ENCODE assay signal across 8 cellular contexts in genomic region chr17:79840204-79840988, GRCh38. TPM values are rescaled to one million over a fixed set of nuclear protein-coding genes. Genes with fewer than 3 reads are reported as not detected.
DNase-seq lines count a peak whose midpoint lies in the region; ATAC-seq, FAIRE-seq and TF ChIP-seq lines count a peak whose summit lies in the region.

No MANE protein-coding gene starts in this region.

- H3K4me2 ChIP-seq in MM.1S (ENCODE audit: low read depth, low read length) (peak overlapping the region; percentile 81), keratinocyte (ENCODE audit: control insufficient read depth, extremely low read depth, insufficient read depth, low read depth, low read length) (peak overlapping the region; percentile 56)

- H2AFZ ChIP-seq in MM.1S (ENCODE audit: low read length): peak overlapping the region; percentile 84; the same call in 1 of the 2 replicates
- H2AFZ ChIP-seq in keratinocyte (ENCODE audit: control insufficient read depth, low read length): no peak overlapping the region

- H3K36me3 Mint-ChIP-seq in Calu3 (ENCODE audit: insufficient read depth, unreplicated experiment): peaks cover 67% of the 10 kb centered on the region

- H3K4me1 Mint-ChIP-seq in Calu3 (ENCODE audit: low read depth, unreplicated experiment): peaks cover 10% of the 10 kb centered on the region

- peaks cover 38% of the 10 kb centered on the region for H3K27me3 Mint-ChIP-seq in Calu3 (ENCODE audit: unreplicated experiment)

- H3K4me1 ChIP-seq in MM.1S (ENCODE audit: low read length): peaks cover 9% of the 10 kb centered on the region; the same call in 1 of the 2 replicates
- H3K4me1 ChIP-seq in keratinocyte (ENCODE audit: control insufficient read depth, extremely low read depth, insufficient read depth, low read length): peaks cover 39% of the 10 kb centered on the region

- DNase-seq in Calu3 (no peak), MM.1S (no peak), astrocyte of the cerebellum (ENCODE audit: low read depth) (no peak), keratinocyte (ENCODE audit: low read depth, low spot score) (no peak), GDM1 (lab: John Stamatoyannopoulos, UW) (no peak)
- DNase-seq in stimulated activated naive CD4-positive, alpha-beta T cell treated with Interleukin-2 at 50 U/mL for 16 hours (lab: John Stamatoyannopoulos, UW): peak; percentile 11

- dilution Hi-C loops in keratinocyte (cut with MboI; ENCODE audit: extremely low pct_ligation_motif_present, low sequenced_read_pairs): no loop called here

- peaks cover 8% of the 10 kb centered on the region for H3F3A ChIP-seq in MM.1S (ENCODE audit: insufficient read depth, low read length)

- H3K27ac ChIP-seq in MM.1S (ENCODE audit: low read length) (no peak overlapping the region), keratinocyte (ENCODE audit: control insufficient read depth, insufficient read depth, low read length) (no peak overlapping the region)

- in situ Hi-C loops in astrocyte of the cerebellum (cut with HindIII; ENCODE audit: low sequenced_read_pairs): no loop called here

- no peaks in the 10 kb centered on the region for H3K9me2 ChIP-seq in MM.1S (replicated peaks; ENCODE audit: insufficient read depth, low read length)

- ATAC-seq in HG02623 (IDR thresholded peaks at IDR 0.05; ENCODE audit: unreplicated experiment) (no peak), HG02759 (IDR thresholded peaks at IDR 0.05; ENCODE audit: unreplicated experiment) (no peak)

- peak overlapping the region; percentile 65; the same call in 1 of the 2 replicates for H3K4me3 ChIP-seq in MM.1S (ENCODE audit: low read length)
- no peak overlapping the region for H3K4me3 ChIP-seq in astrocyte of the cerebellum (ENCODE audit: low read depth, low read length)
- H3K4me3 ChIP-seq in keratinocyte (ENCODE audit: control insufficient read depth in 2 of 3, extremely low read depth in 1 of 3, insufficient read depth in 2 of 3, low read depth in 1 of 3, low read length in 3 of 3): peak overlapping the region in 2 of 3 experiments; percentile 34 to 57

- intact Hi-C loops in Calu3 (cut with micrococcal nuclease; ENCODE audit: unreplicated experiment): no loop called here

- H4K20me1 ChIP-seq in MM.1S (ENCODE audit: insufficient read depth, low read length) (peaks cover 3% of the 10 kb centered on the region; the same call in 1 of the 2 replicates), keratinocyte (ENCODE audit: control insufficient read depth, extremely low read depth, insufficient read depth, low read length) (peaks cover 3% of the 10 kb centered on the region)

- no TSS peak for BruUV-seq in Calu3 (replicated peaks; lab: Mats Ljungman, UMichigan)

- H3K79me2 ChIP-seq in MM.1S (ENCODE audit: low read length) (peaks cover 18% of the 10 kb centered on the region), keratinocyte (ENCODE audit: control insufficient read depth, insufficient read depth, low read length) (peaks cover 7% of the 10 kb centered on the region)

- peak overlapping the region; percentile 80 for H3K27ac Mint-ChIP-seq in Calu3 (ENCODE audit: unreplicated experiment)

- H3K36me3 ChIP-seq in MM.1S (replicated peaks; ENCODE audit: insufficient read depth, low read length) (no peaks in the 10 kb centered on the region), keratinocyte (ENCODE audit: control insufficient read depth in 2 of 2, extremely low read depth in 1 of 2, insufficient read depth in 2 of 2, low read length in 2 of 2) (no peaks in the 10 kb centered on the region)

- H3K9ac ChIP-seq in MM.1S (ENCODE audit: low read length): no peak overlapping the region
- peak overlapping the region; percentile 60 for H3K9ac ChIP-seq in keratinocyte (ENCODE audit: control insufficient read depth, extremely low read depth, insufficient read depth, low read length)

- H3K9me3 Mint-ChIP-seq in Calu3 (ENCODE audit: low read depth, unreplicated experiment): no peaks in the 10 kb centered on the region

- TF ChIP-seq CTCF in Calu3 (IDR thresholded peaks at IDR 0.05; ENCODE audit: unreplicated experiment): no peak
- TF ChIP-seq CTCF in MM.1S (IDR thresholded peaks at IDR 0.05; ENCODE audit: low read length): no peak
- TF ChIP-seq CTCF in astrocyte of the cerebellum (IDR thresholded peaks at IDR 0.05; ENCODE audit: low read depth, low read length, missing control alignments): peak; percentile 17
- TF ChIP-seq CTCF in keratinocyte (optimal IDR thresholded peaks at IDR 0.05 in 1 of 3, IDR thresholded peaks at IDR 0.05 in 1 of 3, conservative IDR thresholded peaks at IDR 0.05 in 1 of 3; ENCODE audit: extremely low read depth in 1 of 3, insufficient read depth in 2 of 3, low read length in 3 of 3): peak in 2 of 3 experiments; percentile 20 to 45

- CTCF ChIA-PET in Calu3 (lab: Charles Lee): interaction anchor here (0.6 to 2.8 kb wide), 9 partner anchors 10 to 153 kb away, joined by 4 to 20 read pairs (median 10); partner anchors contain the start of gene CBX8

- no peaks in the 10 kb centered on the region for H3K9me1 ChIP-seq in keratinocyte (ENCODE audit: control insufficient read depth, extremely low read depth, insufficient read depth, low read length)

- FAIRE-seq in keratinocyte (lab: Jason Lieb, UNC): no peak

- H3K4me3 Mint-ChIP-seq in Calu3 (ENCODE audit: low read depth, unreplicated experiment): peak overlapping the region; percentile 85

- H3K27me3 ChIP-seq in MM.1S (replicated peaks; ENCODE audit: insufficient read depth, low read length) (peaks cover 53% of the 10 kb centered on the region), keratinocyte (ENCODE audit: control insufficient read depth, extremely low read depth, insufficient read depth, low read length) (peaks cover 46% of the 10 kb centered on the region)

- no peaks in the 10 kb centered on the region for H3K9me3 ChIP-seq in MM.1S (replicated peaks; ENCODE audit: insufficient read depth, low read length)
- no peaks in the 10 kb centered on the region for H3K9me3 ChIP-seq in keratinocyte (ENCODE audit: control insufficient read depth, low read depth, low read length)

RNA-seq across cellular contexts. Expression of gene CBX4, which starts 1.2 kb away (rescaled TPM):
- 40.2 and 46.8 TPM in 2 replicates for total RNA-seq in Calu3 (2022)
- 5.4 to 11.0 TPM (median 7.0 TPM) in 3 replicates for polyA plus RNA-seq in keratinocyte
- 26.5 TPM for polyA plus RNA-seq in keratinocyte (2011; ENCODE audit: low read depth)
- polyA plus RNA-seq in keratinocyte (2011; cell fraction: cytosol; rRNA removed): 3.5 and 6.7 TPM in 2 replicates
- 9.5 and 9.7 TPM in 2 replicates for polyA plus RNA-seq in keratinocyte (2011; cell fraction: nucleus; rRNA removed)
- polyA plus RNA-seq in keratinocyte (2012; ENCODE audit: low replicate concordance): 8.2 and 21.9 TPM in 2 replicates
- 1.8 to 6.5 TPM (median 2.7 TPM) in 3 replicates for polyA minus RNA-seq in keratinocyte
- polyA minus RNA-seq in keratinocyte (2011; cell fraction: cytosol; rRNA and poly(A)+ RNA removed): 17.5 TPM
- polyA minus RNA-seq in keratinocyte (2011; cell fraction: nucleus; rRNA and poly(A)+ RNA removed): 12.8 and 12.9 TPM in 2 replicates

RNA-seq across cellular contexts. Expression of gene CBX8, which starts 43.5 kb away (rescaled TPM):
- 11.1 and 11.8 TPM in 2 replicates for total RNA-seq in Calu3 (2022)
- polyA plus RNA-seq in keratinocyte: 0.22 to 0.49 TPM (median 0.24 TPM) in 3 replicates
- 0.31 TPM for polyA plus RNA-seq in keratinocyte (2011; ENCODE audit: low read depth)
- polyA plus RNA-seq in keratinocyte (2011; cell fraction: cytosol; rRNA removed): 0.29 and 0.86 TPM in 2 replicates
- 0.67 and 1.5 TPM in 2 replicates for polyA plus RNA-seq in keratinocyte (2011; cell fraction: nucleus; rRNA removed)
- polyA plus RNA-seq in keratinocyte (2012; ENCODE audit: low replicate concordance): 2.2 and 2.8 TPM in 2 replicates
- polyA minus RNA-seq in keratinocyte: 0.13 to 0.38 TPM (median 0.36 TPM) in 3 replicates
- polyA minus RNA-seq in keratinocyte (2011; cell fraction: cytosol; rRNA and poly(A)+ RNA removed): not detected
- polyA minus RNA-seq in keratinocyte (2011; cell fraction: nucleus; rRNA and poly(A)+ RNA removed): 0.53 and 1.9 TPM in 2 replicates

Comparison
In these comparisons a context has a peak if more than half of its experiments do, and no peak if none do; other contexts are left out.
1. CTCF ChIP-seq: peak in astrocyte of the cerebellum (single experiment) and keratinocyte (2 of 3); none in Calu3 (single experiment) and MM.1S (single experiment).